Comparison of ENCODE assay signal across 13 cellular contexts in the genomic region with DNA sequence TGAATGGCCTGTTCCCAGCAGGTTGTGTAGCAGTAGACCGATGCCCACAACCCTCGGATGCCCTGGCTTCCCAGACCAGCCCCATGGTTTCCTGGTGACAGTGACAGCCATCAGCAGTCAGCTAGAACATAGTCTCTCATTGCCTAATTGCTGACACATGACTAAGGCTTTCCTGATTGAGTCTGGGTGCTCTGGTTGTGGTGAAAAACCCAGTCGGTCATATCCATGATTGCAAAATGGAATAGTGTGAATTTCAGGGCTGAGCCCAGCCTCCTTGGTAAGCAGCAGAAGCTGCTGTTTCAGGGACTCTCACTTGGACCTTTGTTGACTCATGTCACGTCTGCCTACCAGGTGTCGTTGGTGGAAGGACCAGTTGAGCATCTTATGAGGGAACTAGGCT. TPM values are rescaled to one million over a fixed set of nuclear protein-coding genes. Genes with fewer than 3 reads are reported as not detected.
DNase-seq lines count a peak whose midpoint lies in the region; ATAC-seq, FAIRE-seq and TF ChIP-seq lines count a peak whose summit lies in the region.
"Had no signal": no experiment of that assay in that cellular context is flagged by ENCODE, and none has a peak within 500 bp of the region (broad histone marks: within the 10 kb centered on the region; RNA-seq: fewer than 3 reads in every experiment).

No MANE protein-coding gene starts in this region.

- H3K4me1 ChIP-seq in upper lobe of left lung (peaks cover 38 to 62% (median 50%) of the 10 kb centered on the region in 4 donors), Peyer's patch (peaks cover 0 to 5% (median 0%) of the 10 kb centered on the region in 4 donors)

- no peaks in the 10 kb centered on the region for H3K27me3 ChIP-seq in brain microvascular endothelial cell (replicated peaks)
- H3K27me3 ChIP-seq in kidney epithelial cell (ENCODE audit: control insufficient read depth, insufficient read depth, low read length) = no peaks in the 10 kb centered on the region
- no peaks in the 10 kb centered on the region for H3K27me3 ChIP-seq in upper lobe of left lung
- no peaks in the 10 kb centered on the region for H3K27me3 ChIP-seq in Peyer's patch

- 57 to 65% methylated on average over 4 to 5 of the region's 5 CpGs for WGBS in upper lobe of left lung, 2 donors

- H3K27ac ChIP-seq in brain microvascular endothelial cell = no peak overlapping the region
- peak overlapping the region; percentile 58 to 88 (median 80) for H3K27ac ChIP-seq in upper lobe of left lung
- H3K27ac ChIP-seq in Peyer's patch = no peak overlapping the region

- peak; percentile 90 for DNase-seq in NK-92 treated with Interleukin-12 subunit alpha and Interleukin-12 subunit beta, amount 100 ng/mL, for 24 hours (lab: John Stamatoyannopoulos, UW)
- no peak for DNase-seq in NK-92 (lab: John Stamatoyannopoulos, UW; ENCODE audit: unreplicated experiment)
- peak; percentile 56 for DNase-seq in brain microvascular endothelial cell
- DNase-seq in kidney epithelial cell (ENCODE audit: low read depth) = peak; percentile 68
- DNase-seq in upper lobe of left lung = peak in 1 of 2 donors; percentile 80
- no peak for DNase-seq in GM12892 (ENCODE audit: insufficient read length)
- DNase-seq in Peyer's patch = no peak
- DNase-seq: activated CD4-positive, alpha-beta T cell treated with anti-CD3 and anti-CD28 coated beads, Interleukin-2, amount 10 ng/mL, durations not matched to agents 24 days and 14 days; hippocampal formation had no signal

- peak in 1 of 4 donors; percentile 84 for TF ChIP-seq EP300 in upper lobe of left lung (IDR thresholded peaks at IDR 0.05)

- no peak overlapping the region for H3K4me3 ChIP-seq in brain microvascular endothelial cell (ENCODE audit: low read depth, low read length)
- H3K4me3 ChIP-seq in kidney epithelial cell (ENCODE audit: low read depth, low read length) = no peak overlapping the region
- H3K4me3 ChIP-seq in upper lobe of left lung = no peak overlapping the region
- no peak overlapping the region for H3K4me3 ChIP-seq in Peyer's patch

- in situ Hi-C loops in brain microvascular endothelial cell (cut with HindIII; ENCODE audit: low pct_ligation_motif_present, low sequenced_read_pairs) = no loop called here

- ATAC-seq in upper lobe of left lung (ENCODE audit: low FRiP score in 2 of 2) (peak; percentile 78 to 81), GM18498 (IDR thresholded peaks at IDR 0.05; ENCODE audit: unreplicated experiment) (no peak)

- peak in 1 of 4 donors; percentile 21 for TF ChIP-seq POLR2A in upper lobe of left lung (IDR thresholded peaks at IDR 0.05)
- TF ChIP-seq POLR2A in GM12892 (IDR thresholded peaks at IDR 0.05; ENCODE audit: low read depth, low read length) = no peak
- TF ChIP-seq POLR2A in Peyer's patch (IDR thresholded peaks at IDR 0.05) = no peak

- no peaks in the 10 kb centered on the region for H3K9me3 ChIP-seq in upper lobe of left lung
- no peaks in the 10 kb centered on the region for H3K9me3 ChIP-seq in Peyer's patch

- TF ChIP-seq CTCF in brain microvascular endothelial cell (IDR thresholded peaks at IDR 0.05; ENCODE audit: low read depth, low read length, missing control alignments) (no peak), kidney epithelial cell (IDR thresholded peaks at IDR 0.05; ENCODE audit: insufficient read depth, low read length, poor library complexity, severe bottlenecking) (no peak), upper lobe of left lung (IDR thresholded peaks at IDR 0.05) (no peak), Peyer's patch (IDR thresholded peaks at IDR 0.05) (no peak)

- H3K36me3 ChIP-seq in brain microvascular endothelial cell (replicated peaks) = peaks cover 3% of the 10 kb centered on the region
- H3K36me3 ChIP-seq in kidney epithelial cell (ENCODE audit: control insufficient read depth, insufficient read depth, low read length) = no peaks in the 10 kb centered on the region
- H3K36me3 ChIP-seq in upper lobe of left lung = peaks cover 7 to 35% (median 17%) of the 10 kb centered on the region in 4 donors
- H3K36me3 ChIP-seq in Peyer's patch = peaks cover 0 to 30% (median 0%) of the 10 kb centered on the region in 3 donors

- FAIRE-seq in GM12892 (lab: Jason Lieb, UNC) = no peak
- FAIRE-seq: A204.1, astrocyte, H54 had no signal

RNA-seq across cellular contexts. Expression of a gene that starts 36.6 kb away (rescaled TPM):
- total RNA-seq in kidney epithelial cell = 74.0 and 88.0 TPM in 2 replicates
- total RNA-seq in upper lobe of left lung = 100 to 1,000 TPM; 107 to 257 (median 194) TPM
- polyA plus RNA-seq in GM12892 (2012; ENCODE audit: missing spikeins) = 24.5 TPM
- total RNA-seq in Peyer's patch = 100 to 1,000 TPM in 3 of 4 donors, 10 to 100 TPM in 1; 67.7 to 625 (median 451) TPM

RNA-seq across cellular contexts. Expression of a gene that starts 42.9 kb away (rescaled TPM):
- total RNA-seq in kidney epithelial cell (17.4 and 24.2 TPM in 2 replicates), upper lobe of left lung (10 to 100 TPM; 27.5 to 75.4 (median 43.1) TPM), Peyer's patch (100 to 1,000 TPM in 2 of 4 donors, 10 to 100 TPM in 2; 62.7 to 116 (median 101) TPM)
- 21.2 TPM for polyA plus RNA-seq in GM12892 (2012; ENCODE audit: missing spikeins)

Comparison
In these comparisons a context has a peak if more than half of its experiments do, and no peak if none do; other contexts are left out.
1. DNase-seq: peak in NK-92 treated with Interleukin-12 subunit alpha and Interleukin-12 subunit beta, amount 100 ng/mL, for 24 hours (single experiment), brain microvascular endothelial cell (single experiment) and kidney epithelial cell (single experiment); none in NK-92 (single experiment), GM12892 (single experiment) and Peyer's patch (0 of 3).
2. H3K27ac ChIP-seq: peak in upper lobe of left lung (4 of 4); none in brain microvascular endothelial cell (single experiment) and Peyer's patch (0 of 4).